In genomic region chr12:110863161-110863560, GRCh38 we compare ENCODE assay signal across 36 cellular contexts. TPM values are rescaled to one million over a fixed set of nuclear protein-coding genes. Genes with fewer than 3 reads are reported as not detected.
"Had no signal": no experiment of that assay in that cellular context is flagged by ENCODE, and none has a peak within 500 bp of the region (broad histone marks: within the 10 kb centered on the region; RNA-seq: fewer than 3 reads in every experiment).

No MANE protein-coding gene starts in this region.

- DNase-seq: dermis blood vessel endothelial cell; effector memory CD4-positive, alpha-beta T cell; foreskin keratinocyte; heart left ventricle; kidney; mesendoderm; midbrain; naive thymus-derived CD8-positive, alpha-beta T cell; nephron progenitor cell; right lobe of liver; stimulated activated CD4-positive, alpha-beta T cell treated with anti-CD3 and anti-CD28 coated beads, Interleukin-12 subunit alpha, Interleukin-12 subunit beta, amount 100 ng/mL, for 4 hours; stimulated activated CD4-positive, alpha-beta T cell treated with anti-CD3 and anti-CD28 coated beads, Interleukin-1b, Interleukin-23, amount 100 ng/mL, for 48 hours; stimulated activated CD4-positive, alpha-beta T cell treated with anti-CD3 and anti-CD28 coated beads, Interleukin-4, amount 100 ng/mL, for 1 hour; stimulated activated CD8-positive, alpha-beta memory T cell treated with anti-CD3 and anti-CD28 coated beads, Interleukin-4, amount 100 ng/mL, for 48 hours; stimulated activated naive CD4-positive, alpha-beta T cell treated with Interleukin-2 at 50 U/mL for 16 hours; stomach; testis; tibial artery had no signal

- ATAC-seq: foreskin keratinocyte; gastroesophageal sphincter; heart left ventricle; left lobe of liver; naive thymus-derived CD8-positive, alpha-beta T cell; right lobe of liver had no signal

- H3K4me3 ChIP-seq: coronary artery, esophagus muscularis mucosa, gastroesophageal sphincter, heart left ventricle, hepatocyte, lung, right lobe of liver, smooth muscle cell, stomach, testis, tibial artery had no signal

- H3K9me3 ChIP-seq: esophagus muscularis mucosa, gastroesophageal sphincter, heart left ventricle, right lobe of liver, stomach, testis, tibial artery had no signal

- H3K4me3 Mint-ChIP-seq: naive thymus-derived CD8-positive, alpha-beta T cell; nephron progenitor cell; type B pancreatic cell had no signal

- H3K36me3 Mint-ChIP-seq: naive thymus-derived CD8-positive, alpha-beta T cell; type B pancreatic cell had no signal

- H3K4me1 ChIP-seq: esophagus muscularis mucosa, foreskin keratinocyte, gastroesophageal sphincter, parathyroid adenoma, right lobe of liver, stomach, testis, tibial artery had no signal

- H3K27ac ChIP-seq: coronary artery, esophagus muscularis mucosa, foreskin keratinocyte, gastroesophageal sphincter, heart left ventricle, hepatocyte, parathyroid adenoma, right lobe of liver, stomach, testis, tibial artery had no signal

- H3K27me3 Mint-ChIP-seq: naive thymus-derived CD8-positive, alpha-beta T cell; progenitor cell of endocrine pancreas; type B pancreatic cell had no signal

- H3K27me3 ChIP-seq: esophagus muscularis mucosa, foreskin keratinocyte, gastroesophageal sphincter, heart left ventricle, hepatocyte, right lobe of liver, stomach, testis had no signal

- H3K9me3 Mint-ChIP-seq: naive thymus-derived CD8-positive, alpha-beta T cell; type B pancreatic cell had no signal

- H3K27ac Mint-ChIP-seq: naive thymus-derived CD8-positive, alpha-beta T cell; nephron progenitor cell; progenitor cell of endocrine pancreas; type B pancreatic cell had no signal

- H3K36me3 ChIP-seq: esophagus muscularis mucosa, gastroesophageal sphincter, heart left ventricle, right lobe of liver, stomach, tibial artery had no signal

RNA-seq across cellular contexts. Expression of gene CCDC63, which starts 16.4 kb away (rescaled TPM):
- total RNA-seq: dermis blood vessel endothelial cell; endothelial cell of umbilical vein; epithelial cell of proximal tubule; esophagus muscularis mucosa; fibroblast of lung; gastroesophageal sphincter; heart left ventricle; hepatocyte; kidney; left lobe of liver; liver; lung; mucosa of gallbladder; naive thymus-derived CD8-positive, alpha-beta T cell; osteoblast; progenitor cell of endocrine pancreas; right lobe of liver; smooth muscle cell; stomach; subcutaneous adipose tissue; urinary bladder had no signal
- polyA plus RNA-seq: endothelial cell of umbilical vein; fibroblast of lung; heart left ventricle; hepatocyte; liver; lung; naive thymus-derived CD8-positive, alpha-beta T cell; smooth muscle cell; stomach; urinary bladder had no signal

RNA-seq across cellular contexts. Expression of gene MYL2, which starts 57.2 kb away (rescaled TPM):
- total RNA-seq: epithelial cell of proximal tubule; esophagus muscularis mucosa; fibroblast of lung; foreskin keratinocyte; gastroesophageal sphincter; hepatocyte; kidney; left lobe of liver; liver; lung; mucosa of gallbladder; naive thymus-derived CD8-positive, alpha-beta T cell; osteoblast; progenitor cell of endocrine pancreas; smooth muscle cell; subcutaneous adipose tissue had no signal
- polyA plus RNA-seq: endothelial cell of umbilical vein; fibroblast of lung; hepatocyte; naive thymus-derived CD8-positive, alpha-beta T cell; smooth muscle cell; urinary bladder had no signal
